Comparison of ENCODE assay signal across 7 cellular contexts in the genomic region with DNA sequence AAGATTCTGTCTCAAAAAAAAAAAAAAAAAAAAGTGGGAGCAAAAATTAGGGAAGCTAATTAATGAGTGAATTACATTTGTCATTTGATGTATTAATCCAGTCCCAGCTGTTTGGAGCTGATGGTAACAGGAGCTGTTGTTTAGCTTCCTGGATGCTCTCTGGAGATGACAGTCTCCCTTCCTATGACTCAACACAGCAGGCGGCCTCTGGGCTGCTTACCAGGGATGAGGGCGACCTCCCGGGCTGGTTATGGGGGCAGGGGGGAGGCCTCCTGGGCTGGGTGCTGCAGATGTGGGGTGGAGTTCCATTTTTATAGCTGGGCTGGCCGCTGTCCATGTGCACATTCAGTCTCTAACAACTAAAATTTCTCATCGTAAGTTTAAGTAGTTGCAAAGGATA. TPM values are rescaled to one million over a fixed set of nuclear protein-coding genes. Genes with fewer than 3 reads are reported as not detected.
DNase-seq lines count a peak whose midpoint lies in the region; ATAC-seq and TF ChIP-seq lines count a peak whose summit lies in the region.
"Not testable (repeated sequence)": the region's sequence is repeated elsewhere in the genome, so short reads cannot be mapped to it uniquely, and the experiment has no call there.
"Had no signal": no experiment of that assay in that cellular context is flagged by ENCODE, and none has a peak within 500 bp of the region (broad histone marks: within the 10 kb centered on the region; RNA-seq: fewer than 3 reads in every experiment).

No MANE protein-coding gene starts in this region.

- H4K5ac ChIP-seq in IMR-90 (ENCODE audit: low read depth, low read length): not testable (repeated sequence)

- not testable (repeated sequence) for H2AK9ac ChIP-seq in IMR-90 (replicated peaks; ENCODE audit: low read depth, low read length, poor library complexity)

- TF ChIP-seq EP300 in gastroesophageal sphincter (IDR thresholded peaks at IDR 0.05): not testable (repeated sequence)

- TF ChIP-seq RAD21 in IMR-90 (IDR thresholded peaks at IDR 0.05; ENCODE audit: low read length): not testable (repeated sequence)

- not testable (repeated sequence) for H4K8ac ChIP-seq in IMR-90 (ENCODE audit: low read depth in 2 of 2, low read length in 2 of 2)

- H3K4me1 ChIP-seq in IMR-90 (ENCODE audit: control insufficient read depth, insufficient read depth, low read length); gastroesophageal sphincter; heart right ventricle; psoas muscle: not testable (repeated sequence)

- not testable (repeated sequence) for H2AFZ ChIP-seq in IMR-90 (replicated peaks; ENCODE audit: low read length, poor library complexity)

- not testable (repeated sequence) for BruUV-seq in IMR-90 (replicated peaks; lab: Mats Ljungman, UMichigan)

- not testable (repeated sequence) for H3K4me3 ChIP-seq in IMR-90 (ENCODE audit: insufficient read depth, low read depth, low read length); gastroesophageal sphincter; heart right ventricle; psoas muscle

- H3K9me3 ChIP-seq in IMR-90 (ENCODE audit: control insufficient read depth, insufficient read depth, low read length); gastroesophageal sphincter; heart right ventricle; psoas muscle: not testable (repeated sequence)

- DNase-seq in IMR-90, heart right ventricle, left colon, psoas muscle: not testable (repeated sequence)

- CTCF ChIA-PET in IMR-90 (lab: Yijun Ruan, JAX): not testable (repeated sequence)

- not testable (repeated sequence) for H2AK5ac ChIP-seq in IMR-90 (ENCODE audit: low read depth, low read length)

- H3K27me3 ChIP-seq in IMR-90 (ENCODE audit: control insufficient read depth, insufficient read depth, low read length); gastroesophageal sphincter; heart right ventricle; psoas muscle (ENCODE audit: insufficient read depth in 3 of 3, low read length in 2 of 3): not testable (repeated sequence)

- not testable (repeated sequence) for H2BK15ac ChIP-seq in IMR-90 (ENCODE audit: low read depth, low read length)

- no CpG with 5 or more reads among the region's 5 CpGs for WGBS in IMR-90 (ENCODE audit: extremely low coverage in 2 of 2, insufficient read length in 1 of 2), 2 experiments
- 0% methylated on average over 1 of the region's 5 CpGs; no CpG with 5 or more reads in 1 of the 2 donors for WGBS in gastroesophageal sphincter (ENCODE audit: low coverage in 1 of 2), 2 donors
- WGBS in heart right ventricle, 2 donors: 33 to 46% methylated on average over 1 to 2 of the region's 5 CpGs
- WGBS in psoas muscle, 3 donors: 30% methylated on average over 1 of the region's 5 CpGs; no CpG with 5 or more reads in 2 of the 3 donors

- H2BK20ac ChIP-seq in IMR-90 (ENCODE audit: low read depth, low read length): not testable (repeated sequence)

- H3K14ac ChIP-seq in IMR-90 (replicated peaks; ENCODE audit: low read depth, low read length): not testable (repeated sequence)

- intact Hi-C loops in IMR-90 (cut with micrococcal nuclease); heart right ventricle (cut with DNase I); left colon (cut with DNase I, micrococcal nuclease); psoas muscle (cut with DNase I): not testable (repeated sequence)

- not testable (repeated sequence) for H3K56ac ChIP-seq in IMR-90 (ENCODE audit: extremely low read depth, insufficient read depth, low read length)

- not testable (repeated sequence) for H3K9me1 ChIP-seq in IMR-90 (ENCODE audit: insufficient read depth, low read length)

- H3K4me2 ChIP-seq in IMR-90 (ENCODE audit: low read depth, low read length): not testable (repeated sequence)

- H2BK5ac ChIP-seq in IMR-90 (ENCODE audit: low read depth, low read length, poor library complexity, severe bottlenecking): not testable (repeated sequence)

- POLR2A ChIA-PET in IMR-90 (lab: Charles Lee; ENCODE audit: unreplicated experiment): not testable (repeated sequence)

- ATAC-seq in IMR-90 (ENCODE audit: low read depth) (peak; percentile 91), SK-N-SH treated with all-trans-retinoic acid at 6 μM for 48 hours (peak; percentile 82), gastroesophageal sphincter (peak; percentile 67), heart right ventricle (peak; percentile 52 to 88 (median 61)), left colon (peak; percentile 60), psoas muscle (peak; percentile 40 to 65 (median 47))

- not testable (repeated sequence) for TF ChIP-seq POLR2A in IMR-90 (IDR thresholded peaks at IDR 0.05; ENCODE audit: low read depth, low read length); gastroesophageal sphincter (IDR thresholded peaks at IDR 0.05)

- H3K79me1 ChIP-seq in IMR-90 (ENCODE audit: low read depth in 1 of 2, low read length in 2 of 2): not testable (repeated sequence)

- not testable (repeated sequence) for TF ChIP-seq CTCF in IMR-90 (conservative IDR thresholded peaks at IDR 0.05; ENCODE audit: low read depth, low read length); gastroesophageal sphincter (IDR thresholded peaks at IDR 0.05); heart right ventricle (IDR thresholded peaks at IDR 0.05); psoas muscle (IDR thresholded peaks at IDR 0.05)

- not testable (repeated sequence) for H3K4ac ChIP-seq in IMR-90 (ENCODE audit: low read depth, low read length)

- H4K91ac ChIP-seq in IMR-90 (ENCODE audit: insufficient read depth, low read depth, low read length): not testable (repeated sequence)

- H3K36me3 ChIP-seq in IMR-90 (ENCODE audit: control insufficient read depth, insufficient read depth, low read length); gastroesophageal sphincter; heart right ventricle; psoas muscle (ENCODE audit: insufficient read depth in 1 of 2, low read depth in 1 of 2): not testable (repeated sequence)

- H3K9ac ChIP-seq in IMR-90 (ENCODE audit: low read depth, low read length): not testable (repeated sequence)

- not testable (repeated sequence) for H2BK120ac ChIP-seq in IMR-90 (ENCODE audit: low read depth, low read length)

- dilution Hi-C loops in IMR-90 (cut with HindIII; ENCODE audit: low sequenced_read_pairs, unreplicated experiment): not testable (repeated sequence)

- not testable (repeated sequence) for H4K20me1 ChIP-seq in IMR-90 (ENCODE audit: insufficient read depth, low read length)

- H3K18ac ChIP-seq in IMR-90 (ENCODE audit: low read depth, low read length): not testable (repeated sequence)

- H3K23ac ChIP-seq in IMR-90 (ENCODE audit: low read depth, low read length): not testable (repeated sequence)

- not testable (repeated sequence) for H3K27ac ChIP-seq in IMR-90 (ENCODE audit: insufficient read depth, low read length); gastroesophageal sphincter; heart right ventricle; psoas muscle

- in situ Hi-C loops in IMR-90 (cut with MboI; ENCODE audit: low sequenced_read_pairs): not testable (repeated sequence)

RNA-seq across cellular contexts. Expression of a gene that starts 47.6 kb away (rescaled TPM):
- under 0.01 TPM in 2 replicates for total RNA-seq in IMR-90 (2012; rRNA removed)
- 0.09 and 0.17 TPM in 2 replicates for polyA plus RNA-seq in IMR-90 (2012; rRNA removed)
- polyA plus RNA-seq in IMR-90 (2012; cell fraction: cytosol; rRNA removed): 0.02 TPM in 1 of 2 replicates, not detected in the other
- 0.06 and 0.10 TPM in 2 replicates for polyA plus RNA-seq in IMR-90 (2012; cell fraction: nucleus; rRNA removed; ENCODE audit: low replicate concordance)
- 1 to 10 TPM in 2 of 4 donors, under 1 TPM in 2; 0.40 to 1.9 (median 0.80) TPM for total RNA-seq in gastroesophageal sphincter
- total RNA-seq in heart right ventricle: 1 to 10 TPM in 9 of 10 donors, under 1 TPM in 1; 0.90 to 6.2 (median 1.6) TPM
- 1 to 10 TPM; 1.3 to 2.7 TPM for polyA plus RNA-seq in heart right ventricle
- total RNA-seq in left colon: 1 to 10 TPM; 3.2 to 5.0 TPM
- total RNA-seq in psoas muscle: 1 to 10 TPM in 3 of 4 donors, under 1 TPM in 1; 0.69 to 5.9 (median 2.6) TPM
- 1 to 10 TPM in 2 of 3 donors, under 1 TPM in 1; 0.27 to 1.6 (median 1.0) TPM for polyA plus RNA-seq in psoas muscle
- total RNA-seq: G401 had no signal

RNA-seq across cellular contexts. Expression of a gene that starts 59.6 kb away (rescaled TPM):
- total RNA-seq in IMR-90 (2012; rRNA removed) (18.1 and 21.9 TPM in 2 replicates), gastroesophageal sphincter (10 to 100 TPM in 2 of 4 donors, 1 to 10 TPM in 2; 6.1 to 35.6 (median 9.5) TPM), heart right ventricle (100 to 1,000 TPM in 4 of 10 donors, 10 to 100 TPM in 5, 1 to 10 TPM in 1; 8.2 to 310 (median 20.2) TPM), left colon (10 to 100 TPM; 13.1 to 17.5 TPM), psoas muscle (10 to 100 TPM in 2 of 4 donors, 1 to 10 TPM in 2; 6.7 to 13.8 (median 10.6) TPM)
- polyA plus RNA-seq in IMR-90 (2012; rRNA removed) (14.3 and 17.1 TPM in 2 replicates), heart right ventricle (100 to 1,000 TPM in 1 of 2 donors, 10 to 100 TPM in 1; 15.9 to 116 TPM), psoas muscle (100 to 1,000 TPM in 1 of 3 donors, 10 to 100 TPM in 1, 1 to 10 TPM in 1; 8.6 to 188 (median 10.7) TPM)
- 6.4 and 37.6 TPM in 2 replicates for polyA plus RNA-seq in IMR-90 (2012; cell fraction: cytosol; rRNA removed)
- 32.5 and 55.2 TPM in 2 replicates for polyA plus RNA-seq in IMR-90 (2012; cell fraction: nucleus; rRNA removed; ENCODE audit: low replicate concordance)
